10 cellular contexts compared by ENCODE assay signal in the genomic region with DNA sequence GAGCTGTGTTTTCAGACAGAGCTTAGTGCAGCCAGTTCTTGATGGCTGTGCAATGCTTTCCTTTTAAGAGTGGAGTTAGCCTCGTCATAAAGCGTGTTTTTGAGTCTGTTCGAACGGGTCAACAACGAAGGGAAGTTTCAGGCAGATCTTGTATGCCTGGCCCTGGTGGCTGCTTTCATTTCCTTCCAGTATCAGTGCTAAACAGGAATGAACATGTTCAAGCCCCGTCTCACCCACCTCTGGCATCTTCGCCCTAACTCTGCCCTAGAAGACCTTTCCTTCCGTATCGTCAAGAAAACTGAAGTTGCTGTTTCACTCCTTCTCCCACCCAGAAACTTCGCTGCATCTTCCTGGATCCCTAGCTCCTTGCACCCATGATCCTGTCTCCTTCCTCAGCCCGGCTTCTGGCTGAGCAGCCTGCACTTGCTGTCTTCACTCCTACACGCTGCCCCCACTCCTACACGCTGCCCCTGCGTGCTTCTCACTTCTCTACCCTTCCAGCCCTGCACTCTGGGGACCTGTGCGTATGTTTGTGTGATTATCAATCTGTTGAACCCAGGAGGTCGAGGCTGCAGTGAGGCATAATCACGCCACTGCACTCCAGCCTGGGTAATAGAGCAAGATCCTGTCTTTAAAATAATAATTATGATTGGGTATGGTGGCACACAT. TPM values are rescaled to one million over a fixed set of nuclear protein-coding genes. Genes with fewer than 3 reads are reported as not detected.
A peak's percentile ranks its signal among the peaks of the same experiment; 100 is the strongest.
DNase-seq lines count a peak whose midpoint lies in the region; ATAC-seq and TF ChIP-seq lines count a peak whose summit lies in the region.
"Had no signal": no experiment of that assay in that cellular context is flagged by ENCODE, and none has a peak within 500 bp of the region (broad histone marks: within the 10 kb centered on the region; RNA-seq: fewer than 3 reads in every experiment).

No MANE protein-coding gene starts in this region.

- peak overlapping the region; percentile 83 for H4K91ac ChIP-seq in mesenchymal stem cell (ENCODE audit: low read length)

- H2AFZ ChIP-seq in mesenchymal stem cell (ENCODE audit: low read depth, low read length), result no peak overlapping the region

- no peak overlapping the region for H2AK5ac ChIP-seq in mesenchymal stem cell (ENCODE audit: low read length, severe bottlenecking)

- H2BK120ac ChIP-seq in mesenchymal stem cell (ENCODE audit: low read depth, low read length), result peak overlapping the region; percentile 29

- H2BK12ac ChIP-seq in mesenchymal stem cell (ENCODE audit: low read length in 2 of 2), result peak overlapping the region; percentile 7 to 67

- DNase-seq in activated naive CD8-positive, alpha-beta T cell treated with anti-CD3 and anti-CD28 coated beads, Interleukin-2, amount 50 U/mL, for 24 hours, result no peak
- DNase-seq in activated naive CD8-positive, alpha-beta T cell treated with anti-CD3 and anti-CD28 coated beads, Interleukin-2, amount 10 ng/mL, durations not matched to agents 7 days and 5 days, result no peak
- DNase-seq in mesenchymal stem cell (no peak), vagina (ENCODE audit: extremely low spot score in 2 of 2) (no peak)
- DNase-seq: left ventricle myocardium inferior, right cardiac atrium had no signal

- H3K4me2 ChIP-seq in mesenchymal stem cell (ENCODE audit: low read length, poor library complexity, severe bottlenecking), result no peak overlapping the region

- H2BK5ac ChIP-seq in mesenchymal stem cell (ENCODE audit: low read depth, low read length, poor library complexity, severe bottlenecking), result no peak overlapping the region

- peak overlapping the region; percentile 62 for H3K9ac ChIP-seq in mesenchymal stem cell (ENCODE audit: low read length)

- H3K27me3 ChIP-seq in mesenchymal stem cell (ENCODE audit: control insufficient read depth in 1 of 2, insufficient read depth in 1 of 2, low read length in 2 of 2), result no peaks in the 10 kb centered on the region
- H3K27me3 ChIP-seq in vagina, result no peaks in the 10 kb centered on the region

- H3K27ac Mint-ChIP-seq in activated naive CD8-positive, alpha-beta T cell, result no peak overlapping the region
- no peak overlapping the region for H3K27ac Mint-ChIP-seq in activated naive CD8-positive, alpha-beta T cell treated with anti-CD3 and anti-CD28 coated beads, Interleukin-2, amount 50 U/mL, for 24 hours
- peak overlapping the region; percentile 70 for H3K27ac Mint-ChIP-seq in activated naive CD8-positive, alpha-beta T cell treated with anti-CD3 and anti-CD28 coated beads, Interleukin-2, amount 10 ng/mL, durations not matched to agents 7 days and 5 days

- H2BK15ac ChIP-seq in mesenchymal stem cell (ENCODE audit: low read depth, poor library complexity, severe bottlenecking), result no peak overlapping the region

- no peak overlapping the region for H3K27ac ChIP-seq in mesenchymal stem cell (ENCODE audit: low read length, poor library complexity, severe bottlenecking)
- H3K27ac ChIP-seq in vagina, result peak overlapping the region; percentile 40
- H3K27ac ChIP-seq: left ventricle myocardium inferior had no signal

- H3K79me1 ChIP-seq in mesenchymal stem cell (replicated peaks; ENCODE audit: low read length, poor library complexity, severe bottlenecking), result peaks cover 22% of the 10 kb centered on the region

- intact Hi-C loops in vagina (cut with DNase I), result loop anchor here (5.0 kb wide), 1 partner anchor 197 kb away; no protein-coding TSS in a partner anchor

- H3K9me3 ChIP-seq in mesenchymal stem cell (ENCODE audit: control insufficient read depth, low read length) (no peaks in the 10 kb centered on the region), vagina (no peaks in the 10 kb centered on the region)
- H3K9me3 ChIP-seq: left ventricle myocardium inferior had no signal

- H3K4ac ChIP-seq in mesenchymal stem cell (ENCODE audit: low read depth in 1 of 2, low read length in 2 of 2), result peak overlapping the region; percentile 0 to 59

- H3K36me3 ChIP-seq in mesenchymal stem cell (ENCODE audit: control insufficient read depth in 1 of 2, insufficient read depth in 2 of 2, low read depth in 1 of 2, low read length in 2 of 2) (peaks cover 13 to 23% of the 10 kb centered on the region in 2 experiments), vagina (peaks cover 0 to 9% of the 10 kb centered on the region in 2 donors)

- peak overlapping the region; percentile 52 for H4K8ac ChIP-seq in mesenchymal stem cell (ENCODE audit: low read length)

- H3K4me3 Mint-ChIP-seq in activated naive CD8-positive, alpha-beta T cell, result peak overlapping the region; percentile 46
- H3K4me3 Mint-ChIP-seq in activated naive CD8-positive, alpha-beta T cell treated with anti-CD3 and anti-CD28 coated beads, Interleukin-2, amount 50 U/mL, for 24 hours, result no peak overlapping the region
- H3K4me3 Mint-ChIP-seq in activated naive CD8-positive, alpha-beta T cell treated with anti-CD3 and anti-CD28 coated beads, Interleukin-2, amount 10 ng/mL, durations not matched to agents 7 days and 5 days, result peak overlapping the region; percentile 23

- no peak overlapping the region for H3K23ac ChIP-seq in mesenchymal stem cell (ENCODE audit: low read length in 2 of 2)

- H3K4me1 ChIP-seq in mesenchymal stem cell (ENCODE audit: control insufficient read depth, insufficient read depth, low read depth, low read length), result peaks cover 4% of the 10 kb centered on the region
- peaks cover 35% of the 10 kb centered on the region for H3K4me1 ChIP-seq in vagina

- peaks cover 83% of the 10 kb centered on the region for H3K4me1 Mint-ChIP-seq in activated naive CD8-positive, alpha-beta T cell (ENCODE audit: low read depth)
- H3K4me1 Mint-ChIP-seq in activated naive CD8-positive, alpha-beta T cell treated with anti-CD3 and anti-CD28 coated beads, Interleukin-2, amount 50 U/mL, for 24 hours, result peaks cover 77% of the 10 kb centered on the region
- peaks cover 56% of the 10 kb centered on the region for H3K4me1 Mint-ChIP-seq in activated naive CD8-positive, alpha-beta T cell treated with anti-CD3 and anti-CD28 coated beads, Interleukin-2, amount 10 ng/mL, durations not matched to agents 7 days and 5 days

- no peak for ATAC-seq in activated naive CD8-positive, alpha-beta T cell treated with anti-CD3 and anti-CD28 coated beads, Interleukin-2, amount 50 U/mL, for 24 hours
- no peak for ATAC-seq in activated naive CD8-positive, alpha-beta T cell treated with anti-CD3 and anti-CD28 coated beads, Interleukin-2, amount 10 ng/mL, durations not matched to agents 7 days and 5 days (ENCODE audit: low read depth)
- ATAC-seq in GM18511 (IDR thresholded peaks at IDR 0.05; ENCODE audit: unreplicated experiment), result no peak
- no peak for ATAC-seq in HG03280 (IDR thresholded peaks at IDR 0.05; ENCODE audit: unreplicated experiment)
- ATAC-seq in HG03025 (IDR thresholded peaks at IDR 0.05; ENCODE audit: low FRiP score, unreplicated experiment), result no peak

- WGBS in mesenchymal stem cell, result 92% methylated on average over 17 of the region's 17 CpGs

- no peak for TF ChIP-seq POLR2A in vagina (IDR thresholded peaks at IDR 0.05)

- H3K14ac ChIP-seq in mesenchymal stem cell (ENCODE audit: low read length in 2 of 2), result no peak overlapping the region

- H3K27me3 Mint-ChIP-seq in activated naive CD8-positive, alpha-beta T cell, result no peaks in the 10 kb centered on the region
- H3K27me3 Mint-ChIP-seq in activated naive CD8-positive, alpha-beta T cell treated with anti-CD3 and anti-CD28 coated beads, Interleukin-2, amount 50 U/mL, for 24 hours, result no peaks in the 10 kb centered on the region
- no peaks in the 10 kb centered on the region for H3K27me3 Mint-ChIP-seq in activated naive CD8-positive, alpha-beta T cell treated with anti-CD3 and anti-CD28 coated beads, Interleukin-2, amount 10 ng/mL, durations not matched to agents 7 days and 5 days

- H3K36me3 Mint-ChIP-seq in activated naive CD8-positive, alpha-beta T cell, result peaks cover 3% of the 10 kb centered on the region
- peaks cover 36% of the 10 kb centered on the region for H3K36me3 Mint-ChIP-seq in activated naive CD8-positive, alpha-beta T cell treated with anti-CD3 and anti-CD28 coated beads, Interleukin-2, amount 50 U/mL, for 24 hours (ENCODE audit: low read depth)
- H3K36me3 Mint-ChIP-seq in activated naive CD8-positive, alpha-beta T cell treated with anti-CD3 and anti-CD28 coated beads, Interleukin-2, amount 10 ng/mL, durations not matched to agents 7 days and 5 days, result peaks cover 2% of the 10 kb centered on the region

- POLR2A ChIA-PET in activated naive CD8-positive, alpha-beta T cell treated with anti-CD3 and anti-CD28 coated beads, Interleukin-2, amount 10 ng/mL, durations not matched to agents 7 days and 5 days (lab: Charles Lee), result interaction anchor here (1.0 to 1.2 kb wide), 2 partner anchors 196 to 217 kb away, joined by 3 read pairs; no protein-coding TSS in a partner anchor

- no peaks in the 10 kb centered on the region for H3K9me3 Mint-ChIP-seq in activated naive CD8-positive, alpha-beta T cell (ENCODE audit: low read depth)
- H3K9me3 Mint-ChIP-seq in activated naive CD8-positive, alpha-beta T cell treated with anti-CD3 and anti-CD28 coated beads, Interleukin-2, amount 50 U/mL, for 24 hours, result no peaks in the 10 kb centered on the region
- H3K9me3 Mint-ChIP-seq in activated naive CD8-positive, alpha-beta T cell treated with anti-CD3 and anti-CD28 coated beads, Interleukin-2, amount 10 ng/mL, durations not matched to agents 7 days and 5 days, result no peaks in the 10 kb centered on the region

- H3K4me3 ChIP-seq in mesenchymal stem cell (ENCODE audit: insufficient read depth in 1 of 2, low read depth in 1 of 2, low read length in 2 of 2) (no peak overlapping the region), vagina (peak overlapping the region in 1 of 2 donors; percentile 13)
- H3K4me3 ChIP-seq: left ventricle myocardium inferior had no signal

- no peak for TF ChIP-seq CTCF in vagina (IDR thresholded peaks at IDR 0.05)

- peak overlapping the region; percentile 16 to 30 for H3K18ac ChIP-seq in mesenchymal stem cell (ENCODE audit: low read depth in 1 of 2, low read length in 2 of 2)

RNA-seq across cellular contexts. Expression of gene USP10, which starts 55.3 kb away (rescaled TPM):
- total RNA-seq in activated naive CD8-positive, alpha-beta T cell treated with anti-CD3 and anti-CD28 coated beads, Interleukin-2, amount 10 ng/mL, durations not matched to agents 7 days and 5 days, result 10 to 100 TPM; 75.2 to 75.8 TPM
- polyA plus RNA-seq in mesenchymal stem cell (2013, experiment 1 of 2), result 51.6 TPM
- 51.4 TPM for polyA plus RNA-seq in mesenchymal stem cell (2013, experiment 2 of 2)
- 42.5 TPM for total RNA-seq in vagina
